In the genomic region with DNA sequence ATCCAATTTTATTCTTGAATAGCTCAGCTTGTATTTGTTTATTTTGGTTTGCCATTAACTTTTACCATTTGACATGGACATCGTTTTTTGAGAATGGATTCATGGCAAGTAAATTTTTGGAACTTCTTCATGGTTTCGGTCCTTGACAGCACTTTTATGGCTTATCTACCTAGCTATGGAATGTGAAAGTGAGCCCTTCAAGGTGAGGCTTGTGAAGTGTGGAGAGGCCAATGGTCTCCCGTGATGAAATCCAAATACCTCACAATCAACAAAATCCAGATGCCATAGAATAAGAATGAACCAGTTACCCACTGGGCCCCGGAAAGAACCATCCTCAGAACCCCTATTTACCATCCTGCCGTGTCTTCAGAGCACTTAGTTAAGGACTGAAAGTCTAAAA, we compare ENCODE assay signal across 35 cellular contexts.
"Had no signal": no experiment of that assay in that cellular context is flagged by ENCODE, and none has a peak within 500 bp of the region (broad histone marks: within the 10 kb centered on the region; RNA-seq: fewer than 3 reads in every experiment).

No MANE protein-coding gene starts in this region.

- H3K9me3 Mint-ChIP-seq: activated CD4-positive, alpha-beta T cell treated with anti-CD3 and anti-CD28 coated beads, Interleukin-2, amount 10 ng/mL, durations not matched to agents 24 days and 14 days; activated CD8-positive, alpha-beta T cell treated with anti-CD3 and anti-CD28 coated beads for 36 hours; activated naive CD8-positive, alpha-beta T cell treated with anti-CD3 and anti-CD28 coated beads for 36 hours; activated T-helper 17 cell treated with anti-CD3 and anti-CD28 coated beads, Interleukin-2, amount 50 U/mL, for 72 hours; T-helper 1 cell treated with Interleukin-12 subunit alpha and Interleukin-12 subunit beta and Interleukin-4 antibody, amounts not matched to agents 30 μg/mL and 1 μg/mL, for 36 hours had no signal

- H3K27ac ChIP-seq: adrenal gland, body of pancreas, brain microvascular endothelial cell, breast epithelium, VCaP had no signal

- H3K4me3 ChIP-seq: adrenal gland, body of pancreas, breast epithelium had no signal

- H3K27me3 ChIP-seq: adrenal gland, body of pancreas, brain microvascular endothelial cell, breast epithelium had no signal

- H3K36me3 ChIP-seq: adrenal gland, brain microvascular endothelial cell, breast epithelium had no signal

- H3K4me3 Mint-ChIP-seq: activated B cell treated with CpG ODN at 0.5 μM for 24 hours; activated CD4-positive, alpha-beta memory T cell treated with anti-CD3 and anti-CD28 coated beads for 36 hours; activated CD4-positive, alpha-beta T cell treated with anti-CD3 and anti-CD28 coated beads, Interleukin-2, amount 10 ng/mL, durations not matched to agents 24 days and 14 days; activated CD8-positive, alpha-beta T cell treated with anti-CD3 and anti-CD28 coated beads for 36 hours; activated naive CD4-positive, alpha-beta T cell treated with anti-CD3 and anti-CD28 coated beads for 36 hours; activated naive CD8-positive, alpha-beta T cell treated with anti-CD3 and anti-CD28 coated beads for 36 hours; activated T-cell treated with anti-CD3 and anti-CD28 coated beads, Interleukin-2, amount 50 U/mL, for 4 hours; activated T-cell treated with anti-CD3 and anti-CD28 coated beads, Interleukin-2, amount 50 U/mL, for 72 hours; activated T-helper 1 cell treated with anti-CD3 and anti-CD28 coated beads, Interleukin-12 subunit alpha, Interleukin-12 subunit beta, Interleukin-2, Interleukin-4 antibody, amounts not matched to agents 30 ng/mL and 10 ng/mL and 1 ng/mL, durations not matched to agents 14 hours and 24 hours and 36 hours; activated T-helper 17 cell treated with anti-CD3 and anti-CD28 coated beads, Interleukin-2, amount 50 U/mL, for 72 hours; T-helper 1 cell treated with Interleukin-12 subunit alpha and Interleukin-12 subunit beta and Interleukin-4 antibody, amounts not matched to agents 30 μg/mL and 1 μg/mL, for 36 hours; T-helper 2 cell treated with Interferon-gamma antibody and Interleukin-4, amounts not matched to agents 5 μg/mL and 100 μg/mL, for 36 hours had no signal

- H3K27ac Mint-ChIP-seq: activated B cell treated with CpG ODN at 0.5 μM for 24 hours; activated CD4-positive, alpha-beta memory T cell treated with anti-CD3 and anti-CD28 coated beads for 36 hours; activated CD4-positive, alpha-beta T cell treated with anti-CD3 and anti-CD28 coated beads, Interleukin-2, amount 10 ng/mL, durations not matched to agents 24 days and 14 days; activated CD8-positive, alpha-beta T cell treated with anti-CD3 and anti-CD28 coated beads for 36 hours; activated naive CD4-positive, alpha-beta T cell treated with anti-CD3 and anti-CD28 coated beads for 36 hours; activated naive CD4-positive, alpha-beta T cell treated with anti-CD3 and anti-CD28 coated beads, Interleukin-2, amount 50 U/mL, for 72 hours; activated naive CD8-positive, alpha-beta T cell treated with anti-CD3 and anti-CD28 coated beads for 36 hours; activated T-cell treated with anti-CD3 and anti-CD28 coated beads, Interleukin-2, amount 50 U/mL, for 72 hours; activated T-helper 1 cell treated with anti-CD3 and anti-CD28 coated beads, Interleukin-12 subunit alpha, Interleukin-12 subunit beta, Interleukin-2, Interleukin-4 antibody, amounts not matched to agents 30 ng/mL and 10 ng/mL and 1 ng/mL, durations not matched to agents 14 hours and 24 hours and 36 hours; activated T-helper 17 cell treated with anti-CD3 and anti-CD28 coated beads, Interleukin-2, amount 50 U/mL, for 72 hours; T-helper 1 cell treated with Interleukin-12 subunit alpha and Interleukin-12 subunit beta and Interleukin-4 antibody, amounts not matched to agents 30 μg/mL and 1 μg/mL, for 36 hours; T-helper 2 cell treated with Interferon-gamma antibody and Interleukin-4, amounts not matched to agents 5 μg/mL and 100 μg/mL, for 36 hours had no signal

- H3K36me3 Mint-ChIP-seq: activated CD4-positive, alpha-beta memory T cell treated with anti-CD3 and anti-CD28 coated beads for 36 hours; activated naive CD4-positive, alpha-beta T cell treated with anti-CD3 and anti-CD28 coated beads, Interleukin-2, amount 50 U/mL, for 72 hours; activated naive CD8-positive, alpha-beta T cell treated with anti-CD3 and anti-CD28 coated beads for 36 hours had no signal

- H3K27me3 Mint-ChIP-seq: activated B cell treated with CpG ODN at 0.5 μM for 24 hours; activated CD4-positive, alpha-beta memory T cell treated with anti-CD3 and anti-CD28 coated beads for 36 hours; activated CD4-positive, alpha-beta T cell treated with anti-CD3 and anti-CD28 coated beads, Interleukin-2, amount 10 ng/mL, durations not matched to agents 24 days and 14 days; activated CD8-positive, alpha-beta T cell treated with anti-CD3 and anti-CD28 coated beads for 36 hours; activated naive CD8-positive, alpha-beta T cell treated with anti-CD3 and anti-CD28 coated beads for 36 hours; activated T-helper 17 cell treated with anti-CD3 and anti-CD28 coated beads, Interleukin-2, amount 50 U/mL, for 72 hours had no signal

- H3K4me1 Mint-ChIP-seq: activated B cell treated with CpG ODN at 0.5 μM for 24 hours; activated CD4-positive, alpha-beta T cell treated with anti-CD3 and anti-CD28 coated beads, Interleukin-2, amount 10 ng/mL, durations not matched to agents 24 days and 14 days; activated naive CD8-positive, alpha-beta T cell treated with anti-CD3 and anti-CD28 coated beads for 36 hours; activated T-helper 17 cell treated with anti-CD3 and anti-CD28 coated beads, Interleukin-2, amount 50 U/mL, for 72 hours had no signal

- H3K4me1 ChIP-seq: adrenal gland, body of pancreas, breast epithelium had no signal

- ATAC-seq: activated CD8-positive, alpha-beta T cell treated with anti-CD3 and anti-CD28 coated beads for 36 hours; activated naive CD4-positive, alpha-beta T cell treated with anti-CD3 and anti-CD28 coated beads, Interleukin-2, amount 50 U/mL, for 72 hours; activated T-cell treated with anti-CD3 and anti-CD28 coated beads, Interleukin-2, amount 50 U/mL, for 4 hours; activated T-cell treated with anti-CD3 and anti-CD28 coated beads, Interleukin-2, amount 50 U/mL, for 72 hours; activated T-helper 17 cell treated with anti-CD3 and anti-CD28 coated beads, Interleukin-2, amount 50 U/mL, for 72 hours; body of pancreas had no signal

- H3K9me3 ChIP-seq: adrenal gland, body of pancreas, breast epithelium had no signal

- DNase-seq: activated B cell treated with CpG ODN at 0.5 μM for 24 hours; activated CD4-positive, alpha-beta memory T cell treated with anti-CD3 and anti-CD28 coated beads for 36 hours; activated CD4-positive, alpha-beta T cell treated with anti-CD3 and anti-CD28 coated beads for 4 hours; activated CD4-positive, alpha-beta T cell treated with anti-CD3 and anti-CD28 coated beads, Interleukin-2, amount 10 ng/mL, durations not matched to agents 24 days and 14 days; activated CD4-positive, alpha-beta T cell treated with anti-CD3 and anti-CD28 coated beads, Interleukin-2, amount 50 U/mL, for 1 hour; activated CD4-positive, alpha-beta T cell treated with anti-CD3 and anti-CD28 coated beads, Interleukin-2, amount 50 U/mL, for 4 hours; activated CD4-positive, CD25-positive, alpha-beta regulatory T cell treated with anti-CD3 and anti-CD28 coated beads, Interleukin-2, amount 50 U/mL, for 72 hours; activated CD8-positive, alpha-beta memory T cell treated with anti-CD3 and anti-CD28 coated beads, Interleukin-2, amount 50 U/mL, for 4 hours; activated CD8-positive, alpha-beta T cell treated with anti-CD3 and anti-CD28 coated beads for 36 hours; activated effector memory CD4-positive, alpha-beta T cell treated with anti-CD3 and anti-CD28 coated beads, Interleukin-2, amount 50 U/mL, for 16 hours; activated gamma-delta T cell treated with Interleukin-2 at 50 U/mL for 16 hours; activated naive CD4-positive, alpha-beta T cell; activated naive CD4-positive, alpha-beta T cell treated with anti-CD3 and anti-CD28 coated beads for 36 hours; activated naive CD4-positive, alpha-beta T cell treated with anti-CD3 and anti-CD28 coated beads, Interleukin-2, amount 50 U/mL, for 16 hours; activated naive CD8-positive, alpha-beta T cell treated with anti-CD3 and anti-CD28 coated beads for 36 hours; activated T-cell treated with anti-CD3 and anti-CD28 coated beads for 4 hours; activated T-cell treated with anti-CD3 and anti-CD28 coated beads, Interleukin-2, amount 50 U/mL, for 1 hour; activated T-cell treated with anti-CD3 and anti-CD28 coated beads, Interleukin-2, amount 50 U/mL, for 4 hours; activated T-cell treated with anti-CD3 and anti-CD28 coated beads, Interleukin-2, amount 50 U/mL, for 72 hours; adrenal gland; amniotic stem cell; aorta; body of pancreas; brain microvascular endothelial cell; central memory CD4-positive, alpha-beta T cell; T-helper 1 cell; T-helper 2 cell; T-helper 9 cell had no signal
